9 cellular contexts compared by ENCODE assay signal in genomic region chr12:3041558-3042164, GRCh38. TPM values are rescaled to one million over a fixed set of nuclear protein-coding genes. Genes with fewer than 3 reads are reported as not detected.
DNase-seq lines count a peak whose midpoint lies in the region; ATAC-seq, FAIRE-seq and TF ChIP-seq lines count a peak whose summit lies in the region.
"Had no signal": no experiment of that assay in that cellular context is flagged by ENCODE, and none has a peak within 500 bp of the region (broad histone marks: within the 10 kb centered on the region; RNA-seq: fewer than 3 reads in every experiment).

No MANE protein-coding gene starts in this region.

- POLR2A ChIA-PET in CD8-positive, alpha-beta T cell (lab: Charles Lee): no interaction called here

- no peak overlapping the region for H3K27ac ChIP-seq in CD8-positive, alpha-beta T cell (ENCODE audit: low read depth, low read length)
- H3K27ac ChIP-seq in small intestine (ENCODE audit: low read depth in 1 of 2, low read length in 1 of 2): no peak overlapping the region

- CTCF ChIA-PET in CD8-positive, alpha-beta T cell (lab: Charles Lee): interaction anchor here (0.7 to 1.0 kb wide), 3 partner anchors 8 to 359 kb away, joined by 3 to 4 read pairs (median 3); no protein-coding TSS in a partner anchor

- H3K4me1 Mint-ChIP-seq in CD8-positive, alpha-beta T cell (ENCODE audit: low read depth): peaks cover 2% of the 10 kb centered on the region

- in situ Hi-C loops in astrocyte of the cerebellum (cut with HindIII; ENCODE audit: low sequenced_read_pairs): no loop called here

- ATAC-seq in CD8-positive, alpha-beta T cell: peak; percentile 56
- ATAC-seq in GM21528 (IDR thresholded peaks at IDR 0.05; ENCODE audit: low FRiP score, unreplicated experiment): peak; percentile 68
- no peak for ATAC-seq in HG03469 (IDR thresholded peaks at IDR 0.05; ENCODE audit: unreplicated experiment)

- H3K36me3 Mint-ChIP-seq in CD8-positive, alpha-beta T cell: no peaks in the 10 kb centered on the region

- peaks cover 35% of the 10 kb centered on the region for H3K27me3 Mint-ChIP-seq in CD8-positive, alpha-beta T cell (ENCODE audit: low read depth)

- H3K4me1 ChIP-seq in CD8-positive, alpha-beta T cell (ENCODE audit: insufficient read depth, low read length): no peaks in the 10 kb centered on the region
- H3K4me1 ChIP-seq in small intestine (ENCODE audit: control insufficient read depth in 2 of 2, insufficient read depth in 1 of 2, low read depth in 1 of 2, low read length in 1 of 2): no peaks in the 10 kb centered on the region

- intact Hi-C loops in CD8-positive, alpha-beta T cell (cut with DNase I, micrococcal nuclease): loop anchor here (5.0 to 10.0 kb wide), 2 partner anchors 187 to 359 kb away; partner anchors contain the start of gene TEX52 (in 1 of the 2)

- H3K9me3 ChIP-seq in CD8-positive, alpha-beta T cell (ENCODE audit: low read length): no peaks in the 10 kb centered on the region
- no peaks in the 10 kb centered on the region for H3K9me3 ChIP-seq in small intestine (ENCODE audit: control insufficient read depth, low read depth)

- no peaks in the 10 kb centered on the region for H3K9me3 Mint-ChIP-seq in CD8-positive, alpha-beta T cell

- H3K27ac Mint-ChIP-seq in CD8-positive, alpha-beta T cell: no peak overlapping the region

- H3K27me3 ChIP-seq in CD8-positive, alpha-beta T cell (ENCODE audit: insufficient read depth, low read length): peaks cover 5% of the 10 kb centered on the region
- no peaks in the 10 kb centered on the region for H3K27me3 ChIP-seq in small intestine (ENCODE audit: control insufficient read depth in 2 of 2, insufficient read depth in 2 of 2, low read length in 2 of 2)

- H3K36me3 ChIP-seq in CD8-positive, alpha-beta T cell (ENCODE audit: insufficient read depth, low read length): no peaks in the 10 kb centered on the region
- peaks cover 0 to 2% of the 10 kb centered on the region in 2 donors for H3K36me3 ChIP-seq in small intestine (ENCODE audit: control insufficient read depth in 2 of 2, insufficient read depth in 2 of 2, low read length in 2 of 2)

- peak in 5 of 7 experiments; percentile 6 to 34 (median 27) for DNase-seq in CD8-positive, alpha-beta T cell
- DNase-seq in NCI-H1105 treated with DMSO at 0.1 percent for 48 hours (lab: John Stamatoyannopoulos, UW): peak; percentile 85
- DNase-seq in SW 1271 (lab: John Stamatoyannopoulos, UW): peak; percentile 83 to 87
- peak; percentile 59 for DNase-seq in astrocyte of the cerebellum (ENCODE audit: low read depth)
- peak; percentile 59 to 69 for DNase-seq in hippocampal formation (lab: John Stamatoyannopoulos, UW)
- DNase-seq in small intestine: peak; percentile 82

- H3K4me3 ChIP-seq in CD8-positive, alpha-beta T cell (ENCODE audit: low read depth, low read length): no peak overlapping the region
- no peak overlapping the region for H3K4me3 ChIP-seq in astrocyte of the cerebellum (ENCODE audit: low read depth, low read length)
- H3K4me3 ChIP-seq in small intestine (ENCODE audit: low read depth in 1 of 2, low read length in 2 of 2): no peak overlapping the region

- WGBS in small intestine, 3 donors: 64 to 69% (median 68%) methylated on average over 11 of the region's 11 CpGs

- FAIRE-seq in small intestine (lab: Jason Lieb, UNC): no peak

- no peak overlapping the region for H3K4me3 Mint-ChIP-seq in CD8-positive, alpha-beta T cell

- TF ChIP-seq CTCF in CD8-positive, alpha-beta T cell (IDR thresholded peaks at IDR 0.05): no peak
- TF ChIP-seq CTCF in astrocyte of the cerebellum (IDR thresholded peaks at IDR 0.05; ENCODE audit: low read depth, low read length, missing control alignments): peak; percentile 76

RNA-seq across cellular contexts. Expression of gene TSPAN9, which starts 35.5 kb away (rescaled TPM):
- under 1 TPM; 0.14 to 0.44 TPM for total RNA-seq in CD8-positive, alpha-beta T cell
- 10 to 100 TPM in 1 of 3 donors, 1 to 10 TPM in 2; 1.3 to 23.1 (median 2.4) TPM for polyA plus RNA-seq in small intestine
- total RNA-seq: T-helper 1 cell treated with Interleukin-12 subunit alpha and Interleukin-12 subunit beta and Interleukin-4 antibody, amounts not matched to agents 30 ng/mL and 1 ng/mL, for 36 hours had no signal

Comparison
In these comparisons a context has a peak if more than half of its experiments do, and no peak if none do; other contexts are left out.
1. DNase-seq: peak in every context shown above with its lines; median percentile 85 in NCI-H1105 treated with DMSO at 0.1 percent for 48 hours; 85 in SW 1271; 82 in small intestine; 64 in hippocampal formation; 59 in astrocyte of the cerebellum; 27 in CD8-positive, alpha-beta T cell.